In the genomic region with DNA sequence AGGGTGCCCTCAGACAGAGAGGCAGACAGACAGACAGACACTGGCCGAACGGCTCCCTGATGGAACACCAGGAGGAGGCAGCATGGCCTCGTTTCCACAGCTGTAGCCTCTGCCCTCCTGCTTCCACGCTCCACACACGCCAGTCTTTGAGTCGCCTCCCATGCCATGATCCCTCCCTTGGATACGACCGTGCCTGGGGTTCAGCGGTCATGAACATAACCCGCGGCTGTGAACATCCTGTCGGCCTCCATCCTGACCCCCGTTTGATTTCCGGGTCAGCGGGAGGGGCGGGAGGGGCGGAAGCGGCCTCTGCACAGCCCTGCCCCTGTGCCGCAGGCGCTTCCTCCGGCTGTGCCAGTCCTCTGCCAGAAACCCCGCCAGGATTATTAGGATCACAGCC, we compare ENCODE assay signal across 8 cellular contexts. TPM values are rescaled to one million over a fixed set of nuclear protein-coding genes. Genes with fewer than 3 reads are reported as not detected.
A peak's percentile ranks its signal among the peaks of the same experiment; 100 is the strongest.
DNase-seq lines count a peak whose midpoint lies in the region; ATAC-seq and TF ChIP-seq lines count a peak whose summit lies in the region.

No MANE protein-coding gene starts in this region.

- H3K79me1 ChIP-seq in neuronal stem cell (ENCODE audit: low read depth, low read length): no peaks in the 10 kb centered on the region

- H3K27me3 Mint-ChIP-seq in activated CD4-positive, alpha-beta T cell treated with anti-CD3 and anti-CD28 coated beads, Interleukin-2, amount 10 ng/mL, durations not matched to agents 7 days and 5 days: no peaks in the 10 kb centered on the region

- peak overlapping the region; percentile 84 for H3K14ac ChIP-seq in neuronal stem cell (ENCODE audit: low read length)

- H2BK120ac ChIP-seq in neuronal stem cell (ENCODE audit: low read depth, low read length): no peak overlapping the region

- ATAC-seq in body of pancreas (peak; percentile 24), HG02981 (IDR thresholded peaks at IDR 0.05; ENCODE audit: unreplicated experiment) (no peak)

- peak overlapping the region; percentile 37 for H2BK15ac ChIP-seq in neuronal stem cell (ENCODE audit: low read length)

- H3K36me3 ChIP-seq in body of pancreas (replicated peaks in 1 of 2; ENCODE audit: insufficient read depth in 1 of 2, low read depth in 2 of 2): no peaks in the 10 kb centered on the region
- peaks cover 0 to 5% of the 10 kb centered on the region in 2 donors for H3K36me3 ChIP-seq in neuronal stem cell (replicated peaks in 1 of 2; ENCODE audit: control insufficient read depth in 2 of 2, insufficient read depth in 2 of 2, low read length in 2 of 2)
- H3K36me3 ChIP-seq in ovary: no peaks in the 10 kb centered on the region

- peak; percentile 36 for DNase-seq in activated CD4-positive, alpha-beta T cell treated with anti-CD3 and anti-CD28 coated beads, Interleukin-2, amount 10 ng/mL, durations not matched to agents 7 days and 5 days
- DNase-seq in activated CD4-positive, alpha-beta T cell treated with anti-CD3 and anti-CD28 coated beads, Interleukin-2, amount 50 U/mL, for 1 hour: no peak
- DNase-seq in NCI-H2227 treated with DMSO at 0.1 percent for 48 hours (lab: John Stamatoyannopoulos, UW) (peak; percentile 37), body of pancreas (no peak), neuronal stem cell (ENCODE audit: low spot score) (no peak), ovary (no peak), hypothalamus (lab: John Stamatoyannopoulos, UW) (no peak)

- no peak overlapping the region for H2BK5ac ChIP-seq in neuronal stem cell (ENCODE audit: low read length)

- H2BK12ac ChIP-seq in neuronal stem cell (ENCODE audit: low read length): no peak overlapping the region

- H4K91ac ChIP-seq in neuronal stem cell (ENCODE audit: low read depth, low read length, poor library complexity): peak overlapping the region; percentile 69

- H3K36me3 Mint-ChIP-seq in activated CD4-positive, alpha-beta T cell treated with anti-CD3 and anti-CD28 coated beads, Interleukin-2, amount 10 ng/mL, durations not matched to agents 7 days and 5 days (ENCODE audit: low read depth): peaks cover 24% of the 10 kb centered on the region

- no peak overlapping the region for H4K8ac ChIP-seq in neuronal stem cell (ENCODE audit: low read depth, low read length)

- H3K4me2 ChIP-seq in neuronal stem cell (ENCODE audit: insufficient read depth, low read length, poor library complexity, severe bottlenecking): no peak overlapping the region

- H3K23ac ChIP-seq in neuronal stem cell (ENCODE audit: low read depth, low read length, poor library complexity): peak overlapping the region; percentile 20

- H3K4me1 ChIP-seq in body of pancreas (no peaks in the 10 kb centered on the region), neuronal stem cell (ENCODE audit: control insufficient read depth in 2 of 2, insufficient read depth in 1 of 2, low read depth in 1 of 2, low read length in 2 of 2) (peaks cover 0 to 13% of the 10 kb centered on the region in 2 donors), ovary (ENCODE audit: insufficient read depth) (no peaks in the 10 kb centered on the region)

- H3K27ac Mint-ChIP-seq in activated CD4-positive, alpha-beta T cell treated with anti-CD3 and anti-CD28 coated beads, Interleukin-2, amount 10 ng/mL, durations not matched to agents 7 days and 5 days: peak overlapping the region; percentile 82

- 52 to 55% methylated on average over 6 to 15 of the region's 22 CpGs for WGBS in body of pancreas, 2 donors
- no CpG with 5 or more reads among the region's 22 CpGs for WGBS in neuronal stem cell (ENCODE audit: extremely low coverage in 2 of 2, insufficient read length in 2 of 2, insufficient replicate concordance in 1 of 2), 2 donors
- WGBS in ovary, 3 donors: 70 to 76% (median 75%) methylated on average over 19 to 22 of the region's 22 CpGs

- H3K9me3 ChIP-seq in body of pancreas (no peaks in the 10 kb centered on the region), neuronal stem cell (replicated peaks in 1 of 2; ENCODE audit: control insufficient read depth in 2 of 2, insufficient read depth in 1 of 2, low read depth in 1 of 2, low read length in 2 of 2) (peaks cover 0 to 2% of the 10 kb centered on the region in 2 donors), ovary (no peaks in the 10 kb centered on the region)

- peak overlapping the region; percentile 46 for H3K4me3 Mint-ChIP-seq in activated CD4-positive, alpha-beta T cell treated with anti-CD3 and anti-CD28 coated beads, Interleukin-2, amount 10 ng/mL, durations not matched to agents 7 days and 5 days

- H3K4me1 Mint-ChIP-seq in activated CD4-positive, alpha-beta T cell treated with anti-CD3 and anti-CD28 coated beads, Interleukin-2, amount 10 ng/mL, durations not matched to agents 7 days and 5 days: peaks cover 9% of the 10 kb centered on the region

- H2AFZ ChIP-seq in neuronal stem cell (ENCODE audit: low read length): no peak overlapping the region

- CTCF ChIA-PET in activated CD4-positive, alpha-beta T cell treated with anti-CD3 and anti-CD28 coated beads, Interleukin-2, amount 10 ng/mL, durations not matched to agents 7 days and 5 days (lab: Charles Lee): no interaction called here

- peak overlapping the region; percentile 84 for H3K18ac ChIP-seq in neuronal stem cell (ENCODE audit: low read length)

- no peak overlapping the region for H3K9ac ChIP-seq in neuronal stem cell (ENCODE audit: low read depth, low read length, poor library complexity)

- POLR2A ChIA-PET in activated CD4-positive, alpha-beta T cell treated with anti-CD3 and anti-CD28 coated beads, Interleukin-2, amount 10 ng/mL, durations not matched to agents 7 days and 5 days (lab: Charles Lee): no interaction called here

- intact Hi-C loops in body of pancreas (cut with DNase I) (no loop called here), ovary (cut with DNase I) (no loop called here)

- peak overlapping the region; percentile 89 for H2AK5ac ChIP-seq in neuronal stem cell (ENCODE audit: low read depth, low read length)

- H3K4me3 ChIP-seq in body of pancreas: no peak overlapping the region
- H3K4me3 ChIP-seq in neuronal stem cell (ENCODE audit: low read length in 2 of 2): no peak overlapping the region
- no peak overlapping the region for H3K4me3 ChIP-seq in ovary

- H3K27ac ChIP-seq in body of pancreas: no peak overlapping the region
- no peak overlapping the region for H3K27ac ChIP-seq in neuronal stem cell (replicated peaks; ENCODE audit: low read length)
- H3K27ac ChIP-seq in ovary: no peak overlapping the region

- TF ChIP-seq POLR2A in body of pancreas (IDR thresholded peaks at IDR 0.05) (no peak), ovary (IDR thresholded peaks at IDR 0.05) (no peak)

- no peak overlapping the region for H3K4ac ChIP-seq in neuronal stem cell (ENCODE audit: low read length)

- TF ChIP-seq EP300 in ovary (IDR thresholded peaks at IDR 0.05): no peak

- no peak for TF ChIP-seq CTCF in body of pancreas (IDR thresholded peaks at IDR 0.05)
- TF ChIP-seq CTCF in ovary (IDR thresholded peaks at IDR 0.05): no peak

- peaks cover 2% of the 10 kb centered on the region for H3K9me3 Mint-ChIP-seq in activated CD4-positive, alpha-beta T cell treated with anti-CD3 and anti-CD28 coated beads, Interleukin-2, amount 10 ng/mL, durations not matched to agents 7 days and 5 days

- H3K27me3 ChIP-seq in body of pancreas: no peaks in the 10 kb centered on the region
- H3K27me3 ChIP-seq in neuronal stem cell (ENCODE audit: control insufficient read depth in 3 of 3, insufficient read depth in 3 of 3, low read depth in 1 of 3, low read length in 3 of 3): no peaks in the 10 kb centered on the region
- H3K27me3 ChIP-seq in ovary: no peaks in the 10 kb centered on the region

RNA-seq across cellular contexts. Expression of a gene that starts 23.4 kb away (rescaled TPM):
- under 1 TPM; 0.19 to 0.52 TPM for total RNA-seq in activated CD4-positive, alpha-beta T cell treated with anti-CD3 and anti-CD28 coated beads, Interleukin-2, amount 10 ng/mL, durations not matched to agents 7 days and 5 days
- total RNA-seq in body of pancreas (under 1 TPM in 1 of 2 donors, not detected in 1; 0.78 TPM), ovary (1 to 10 TPM in 1 of 7 donors, under 1 TPM in 5, not detected in 1; 0.35 to 1.6 (median 0.57) TPM)
- 0.26 TPM for polyA plus RNA-seq in neuronal stem cell (2013, experiment 1 of 2)
- 0.17 TPM for polyA plus RNA-seq in neuronal stem cell (2013, experiment 2 of 2)
- under 1 TPM; 0.16 to 0.20 TPM for polyA plus RNA-seq in ovary

RNA-seq across cellular contexts. Expression of a gene that starts 48.2 kb away (rescaled TPM):
- 10 to 100 TPM; 15.0 to 15.6 TPM for total RNA-seq in activated CD4-positive, alpha-beta T cell treated with anti-CD3 and anti-CD28 coated beads, Interleukin-2, amount 10 ng/mL, durations not matched to agents 7 days and 5 days
- total RNA-seq in body of pancreas (10 to 100 TPM; 18.4 to 20.4 TPM), ovary (10 to 100 TPM in 6 of 7 donors, 1 to 10 TPM in 1; 7.8 to 17.3 (median 12.0) TPM)
- 7.9 TPM for polyA plus RNA-seq in neuronal stem cell (2013, experiment 1 of 2)
- polyA plus RNA-seq in neuronal stem cell (2013, experiment 2 of 2): 7.9 TPM
- polyA plus RNA-seq in ovary: 10 to 100 TPM in 1 of 2 donors, 1 to 10 TPM in 1; 8.3 to 10.1 TPM

RNA-seq across cellular contexts. Expression of a gene that starts 48.5 kb away (rescaled TPM):
- total RNA-seq in activated CD4-positive, alpha-beta T cell treated with anti-CD3 and anti-CD28 coated beads, Interleukin-2, amount 10 ng/mL, durations not matched to agents 7 days and 5 days: 10 to 100 TPM; 12.6 to 14.7 TPM
- total RNA-seq in body of pancreas (10 to 100 TPM in 1 of 2 donors, 1 to 10 TPM in 1; 1.3 to 10.2 TPM), ovary (1 to 10 TPM in 3 of 7 donors, under 1 TPM in 3, not detected in 1; 0.15 to 3.8 (median 1.5) TPM)
- 0.03 TPM for polyA plus RNA-seq in neuronal stem cell (2013, experiment 1 of 2)
- polyA plus RNA-seq in neuronal stem cell (2013, experiment 2 of 2): 0.03 TPM
- 1 to 10 TPM; 1.6 to 4.2 TPM for polyA plus RNA-seq in ovary

Comparison
In these comparisons a context has a peak if more than half of its experiments do, and no peak if none do; other contexts are left out.
1. DNase-seq: peak in activated CD4-positive, alpha-beta T cell treated with anti-CD3 and anti-CD28 coated beads, Interleukin-2, amount 10 ng/mL, durations not matched to agents 7 days and 5 days (single experiment) and NCI-H2227 treated with DMSO at 0.1 percent for 48 hours (single experiment); none in activated CD4-positive, alpha-beta T cell treated with anti-CD3 and anti-CD28 coated beads, Interleukin-2, amount 50 U/mL, for 1 hour (single experiment), body of pancreas (0 of 4), neuronal stem cell (single experiment), ovary (0 of 5) and hypothalamus (0 of 51).